Comparison of ENCODE assay signal across 9 cellular contexts in genomic region chr3:151837057-151837456, GRCh38. TPM values are rescaled to one million over a fixed set of nuclear protein-coding genes. Genes with fewer than 3 reads are reported as not detected.
DNase-seq lines count a peak whose midpoint lies in the region; ATAC-seq lines count a peak whose summit lies in the region.
"Had no signal": no experiment of that assay in that cellular context is flagged by ENCODE, and none has a peak within 500 bp of the region (broad histone marks: within the 10 kb centered on the region; RNA-seq: fewer than 3 reads in every experiment).

No MANE protein-coding gene starts in this region.

- H2AFZ ChIP-seq in GM23248: 0 out of 2 replicates have a peak overlapping the region, but pooled peaks have one; percentile 0

- H3K79me2 ChIP-seq in GM23248 (ENCODE audit: insufficient read depth): no peaks in the 10 kb centered on the region

- no peaks in the 10 kb centered on the region for H3K36me3 ChIP-seq in GM23248 (ENCODE audit: low read depth)
- H3K36me3 ChIP-seq in NT2/D1 (ENCODE audit: insufficient read depth, insufficient read length, low read length): no peaks in the 10 kb centered on the region

- 22 to 25% methylated on average over 4 of the region's 4 CpGs for WGBS in GM23248 (ENCODE audit: low coverage in 1 of 2, low lambda C conversion rate in 2 of 2, missing lambda C conversion rate in 2 of 2), 2 experiments

- H3K36me3 Mint-ChIP-seq in T-cell: no peaks in the 10 kb centered on the region

- H3K27ac ChIP-seq in GM23248 (peak overlapping the region; percentile 32), epithelial cell of prostate (peak overlapping the region; percentile 65)

- in situ Hi-C loops in GM23248 (cut with MboI): loop anchor here (5.0 to 10.0 kb wide), 2 partner anchors 395 to 542 kb away; no protein-coding TSS in a partner anchor

- peaks cover 6 to 17% of the 10 kb centered on the region in 2 donors for H3K27me3 Mint-ChIP-seq in T-cell

- no peaks in the 10 kb centered on the region for H3K9me3 Mint-ChIP-seq in T-cell
- H3K9me3 Mint-ChIP-seq: stimulated activated naive CD8-positive, alpha-beta T cell treated with anti-CD3 and anti-CD28 coated beads, Interleukin-15, Interleukin-2, amounts not matched to agents 100 ng/mL and 50 ng/mL, for 24 hours had no signal

- H3K4me1 ChIP-seq in GM23248 (ENCODE audit: insufficient read depth) (peaks cover 27% of the 10 kb centered on the region), NT2/D1 (ENCODE audit: insufficient read depth, insufficient read length) (no peaks in the 10 kb centered on the region)

- no peaks in the 10 kb centered on the region for H3K27me3 ChIP-seq in GM23248 (replicated peaks; ENCODE audit: insufficient read depth)
- no peaks in the 10 kb centered on the region for H3K27me3 ChIP-seq in NT2/D1 (ENCODE audit: insufficient read depth, insufficient read length)

- peak overlapping the region; percentile 13 for H3K4me2 ChIP-seq in GM23248 (ENCODE audit: unreplicated experiment)

- H3F3A ChIP-seq in GM23248 (ENCODE audit: insufficient read depth): peaks cover 16% of the 10 kb centered on the region

- H4K20me1 ChIP-seq in GM23248 (ENCODE audit: insufficient read depth): no peaks in the 10 kb centered on the region

- CTCF ChIA-PET in T-cell (lab: Charles Lee): interaction anchor here in 1 of 2 donors (0.5 to 0.6 kb wide), 2 partner anchors 18 to 24 kb away, joined by 3 read pairs; no protein-coding TSS in a partner anchor

- no peak overlapping the region for H3K27ac Mint-ChIP-seq in T-cell
- H3K27ac Mint-ChIP-seq: stimulated activated naive CD8-positive, alpha-beta T cell treated with anti-CD3 and anti-CD28 coated beads, Interleukin-15, Interleukin-2, amounts not matched to agents 100 ng/mL and 50 ng/mL, for 24 hours had no signal

- no peak overlapping the region for H3K4me3 Mint-ChIP-seq in T-cell
- H3K4me3 Mint-ChIP-seq: stimulated activated naive CD8-positive, alpha-beta T cell treated with anti-CD3 and anti-CD28 coated beads, Interleukin-15, Interleukin-2, amounts not matched to agents 100 ng/mL and 50 ng/mL, for 24 hours had no signal

- no peak overlapping the region for H3K9ac ChIP-seq in GM23248
- no peak overlapping the region for H3K9ac ChIP-seq in NT2/D1 (ENCODE audit: insufficient read length, low read depth)

- no peaks in the 10 kb centered on the region for H3K9me2 ChIP-seq in GM23248 (ENCODE audit: insufficient read depth)

- no peaks in the 10 kb centered on the region for H3K9me3 ChIP-seq in GM23248 (ENCODE audit: low read depth)
- no peaks in the 10 kb centered on the region for H3K9me3 ChIP-seq in NT2/D1 (ENCODE audit: insufficient read depth, low read length)

- no peaks in the 10 kb centered on the region for H3K4me1 Mint-ChIP-seq in T-cell

- ATAC-seq in T-cell (replicated peaks in 1 of 4): no peak

- POLR2A ChIA-PET in T-cell (lab: Charles Lee): interaction anchor here in 1 of 2 donors (0.6 kb wide), 1 partner anchor 9 kb away, joined by 3 read pairs; no protein-coding TSS in a partner anchor

- peak overlapping the region; percentile 24 for H3K4me3 ChIP-seq in GM23248
- H3K4me3 ChIP-seq in NT2/D1 (ENCODE audit: insufficient read length, low read depth): no peak overlapping the region

- DNase-seq in GM23248 (peak; percentile 91), NT2/D1 (ENCODE audit: low read depth, low spot score) (peak; percentile 43), epithelial cell of prostate (ENCODE audit: low read depth, low spot score) (peak; percentile 83), renal cortical epithelial cell (ENCODE audit: low read depth) (peak; percentile 93), T-cell (no peak), putamen (ENCODE audit: low spot score) (no peak), NCI-H1930 (lab: John Stamatoyannopoulos, UW) (no peak)
- no peak for DNase-seq in activated CD8-positive, alpha-beta memory T cell treated with anti-CD3 and anti-CD28 coated beads, Interleukin-2, amount 50 U/mL, for 48 hours

RNA-seq across cellular contexts. Expression of gene AADAC, which starts 23.1 kb away (rescaled TPM):
- total RNA-seq in GM23248 (2014; rRNA removed; shearing (Covaris generic)): not detected in 2 replicates
- not detected in 2 replicates for polyA plus RNA-seq in GM23248 (2016; fragmentation: Nextera tagmentation; extraction: Ambion mirVana)
- total RNA-seq in renal cortical epithelial cell (0.17 TPM in 1 of 2 replicates, not detected in the other), T-cell (under 1 TPM in 3 of 5 donors, not detected in 2; 0.20 to 0.38 (median 0.25) TPM)

RNA-seq across cellular contexts. Expression of gene SUCNR1, which starts 36.4 kb away (rescaled TPM):
- total RNA-seq in GM23248 (2014; rRNA removed; shearing (Covaris generic)): under 0.01 TPM in 1 of 2 replicates, not detected in the other
- polyA plus RNA-seq in GM23248 (2016; fragmentation: Nextera tagmentation; extraction: Ambion mirVana): not detected in 2 replicates
- 0.17 and 2.1 TPM in 2 replicates for total RNA-seq in renal cortical epithelial cell
- total RNA-seq in T-cell: not detected

Comparison
In these comparisons a context has a peak if more than half of its experiments do, and no peak if none do; other contexts are left out.
1. DNase-seq: peak in GM23248 (single experiment), NT2/D1 (single experiment), epithelial cell of prostate (single experiment) and renal cortical epithelial cell (single experiment); none in activated CD8-positive, alpha-beta memory T cell treated with anti-CD3 and anti-CD28 coated beads, Interleukin-2, amount 50 U/mL, for 48 hours (single experiment), T-cell (0 of 34), putamen (single experiment) and NCI-H1930 (0 of 2).